Comparison of ENCODE assay signal across 17 cellular contexts in genomic region chr2:241672243-241673188, GRCh38.
"Had no signal": no experiment of that assay in that cellular context is flagged by ENCODE, and none has a peak within 500 bp of the region (broad histone marks: within the 10 kb centered on the region; RNA-seq: fewer than 3 reads in every experiment).

No MANE protein-coding gene starts in this region.

- ATAC-seq: naive thymus-derived CD8-positive, alpha-beta T cell; stimulated activated naive CD8-positive, alpha-beta T cell treated with anti-CD3 and anti-CD28 coated beads, Interleukin-15, Interleukin-2, amounts not matched to agents 100 U/mL and 50 U/mL, for 24 hours had no signal

- H3K9me3 ChIP-seq: left ventricle myocardium inferior, right atrium auricular region had no signal

- H3K4me3 Mint-ChIP-seq: naive thymus-derived CD8-positive, alpha-beta T cell had no signal

- DNase-seq: activated CD4-positive, alpha-beta T cell treated with anti-CD3 and anti-CD28 coated beads, Interleukin-2, amount 50 U/mL, for 48 hours; activated CD4-positive, CD25-positive, alpha-beta regulatory T cell treated with anti-CD3 and anti-CD28 coated beads, Interleukin-2, amount 50 U/mL, for 72 hours; activated naive CD4-positive, alpha-beta T cell treated with Interleukin-2 at 50 U/mL for 16 hours; dorsolateral prefrontal cortex; hippocampal formation; left ventricle myocardium inferior; mesenchymal stem cell; naive thymus-derived CD8-positive, alpha-beta T cell; small intestine; stimulated activated CD4-positive, alpha-beta T cell treated with anti-CD3 and anti-CD28 coated beads, Interleukin-4, amount 100 ng/mL, for 24 hours; T-helper 1 cell; trophoblast cell had no signal

- H3K27me3 Mint-ChIP-seq: naive thymus-derived CD8-positive, alpha-beta T cell; progenitor cell of endocrine pancreas had no signal

- H3K4me3 ChIP-seq: dorsolateral prefrontal cortex, left ventricle myocardium inferior, right atrium auricular region had no signal

- FAIRE-seq: endometrium, keratinocyte, small intestine had no signal

- H3K27me3 ChIP-seq: dorsolateral prefrontal cortex, right atrium auricular region had no signal

- H3K27ac ChIP-seq: left ventricle myocardium inferior, right atrium auricular region had no signal

- H3K9me3 Mint-ChIP-seq: naive thymus-derived CD8-positive, alpha-beta T cell had no signal

- H3K4me1 ChIP-seq: right atrium auricular region had no signal
